ENCODE assay signal across 25 cellular contexts in genomic region chr9:20569525-20569924, GRCh38. TPM values are rescaled to one million over a fixed set of nuclear protein-coding genes. Genes with fewer than 3 reads are reported as not detected.
DNase-seq lines count a peak whose midpoint lies in the region; ATAC-seq and TF ChIP-seq lines count a peak whose summit lies in the region.
"Had no signal": no experiment of that assay in that cellular context is flagged by ENCODE, and none has a peak within 500 bp of the region (broad histone marks: within the 10 kb centered on the region; RNA-seq: fewer than 3 reads in every experiment).

No MANE protein-coding gene starts in this region.

- H3K36me3 ChIP-seq in adipocyte (ENCODE audit: control insufficient read depth, insufficient read depth, low read length, severe bottlenecking) (no peaks in the 10 kb centered on the region), mucosa of descending colon (ENCODE audit: low read depth) (no peaks in the 10 kb centered on the region), transverse colon (no peaks in the 10 kb centered on the region)
- H3K36me3 ChIP-seq: heart right ventricle, left ventricle myocardium inferior, tibial nerve had no signal

- H3K27me3 ChIP-seq in adipocyte (replicated peaks; ENCODE audit: control insufficient read depth, insufficient read depth, low read length) (no peaks in the 10 kb centered on the region), transverse colon (no peaks in the 10 kb centered on the region)
- H3K27me3 ChIP-seq: heart right ventricle, tibial nerve had no signal

- peak overlapping the region; percentile 64 to 77 (median 70) for H3K27ac ChIP-seq in transverse colon
- H3K27ac ChIP-seq: heart right ventricle, HL-60, left ventricle myocardium inferior, SK-N-MC, tibial nerve had no signal

- peak overlapping the region; percentile 2 for H3K27ac Mint-ChIP-seq in activated T-cell treated with anti-CD3 and anti-CD28 coated beads, Interleukin-2, amount 50 U/mL, for 24 hours
- H3K27ac Mint-ChIP-seq: dendritic cell treated with granulocyte-macrophage colony-stimulating factor and Interleukin-4, amounts not matched to agents 40 ng/mL and 50 ng/mL, for 4 days; stimulated activated naive CD8-positive, alpha-beta T cell treated with anti-CD3 and anti-CD28 coated beads, Interleukin-15, Interleukin-2, amounts not matched to agents 100 ng/mL and 50 ng/mL, for 24 hours; T-helper 17 cell had no signal

- H3K9me3 ChIP-seq in adipocyte (ENCODE audit: control insufficient read depth, low read length) (no peaks in the 10 kb centered on the region), mucosa of descending colon (no peaks in the 10 kb centered on the region), transverse colon (no peaks in the 10 kb centered on the region)
- H3K9me3 ChIP-seq: left ventricle myocardium inferior, tibial nerve had no signal

- ATAC-seq in mucosa of descending colon, result peak; percentile 82
- no peak for ATAC-seq in GM18870 (IDR thresholded peaks at IDR 0.05; ENCODE audit: unreplicated experiment)
- ATAC-seq: heart right ventricle, HepG2, T-helper 17 cell had no signal

- H3K4me3 ChIP-seq in adipocyte (ENCODE audit: low read length) (peak overlapping the region; percentile 25), mucosa of descending colon (no peak overlapping the region), transverse colon (no peak overlapping the region)
- H3K4me3 ChIP-seq: heart right ventricle, left ventricle myocardium inferior, SK-N-MC, tibial nerve had no signal

- H3K4me1 ChIP-seq in adipocyte (ENCODE audit: control insufficient read depth, insufficient read depth, low read length) (peaks cover 33% of the 10 kb centered on the region), mucosa of descending colon (ENCODE audit: low read depth) (peaks cover 24% of the 10 kb centered on the region), transverse colon (peaks cover 30 to 49% (median 33%) of the 10 kb centered on the region in 4 donors)

- H3K4me3 Mint-ChIP-seq in activated T-cell treated with anti-CD3 and anti-CD28 coated beads, Interleukin-2, amount 50 U/mL, for 24 hours, result no peak overlapping the region
- H3K4me3 Mint-ChIP-seq: dendritic cell treated with granulocyte-macrophage colony-stimulating factor and Interleukin-4, amounts not matched to agents 40 ng/mL and 50 ng/mL, for 4 days; stimulated activated naive CD8-positive, alpha-beta T cell treated with anti-CD3 and anti-CD28 coated beads, Interleukin-15, Interleukin-2, amounts not matched to agents 100 ng/mL and 50 ng/mL, for 24 hours; T-helper 17 cell had no signal

- peaks cover 79% of the 10 kb centered on the region for H3K4me1 Mint-ChIP-seq in activated T-cell treated with anti-CD3 and anti-CD28 coated beads, Interleukin-2, amount 50 U/mL, for 24 hours (ENCODE audit: low read depth)

- WGBS in transverse colon (ENCODE audit: low coverage in 1 of 2), 2 donors, result 46 to 64% methylated on average over 5 of the region's 5 CpGs

- no peak for TF ChIP-seq POLR2A in transverse colon (IDR thresholded peaks at IDR 0.05)

- no peaks in the 10 kb centered on the region for H3K36me3 Mint-ChIP-seq in activated T-cell treated with anti-CD3 and anti-CD28 coated beads, Interleukin-2, amount 50 U/mL, for 24 hours (ENCODE audit: low read depth)

- intact Hi-C loops in mucosa of descending colon (cut with DNase I, micrococcal nuclease), result no loop called here
- intact Hi-C loops in transverse colon (cut with DNase I; ENCODE audit: low total_unique reads), result no loop called here

- no peak for TF ChIP-seq EP300 in transverse colon (IDR thresholded peaks at IDR 0.05; ENCODE audit: low read depth)

- no peaks in the 10 kb centered on the region for H3K9me3 Mint-ChIP-seq in activated T-cell treated with anti-CD3 and anti-CD28 coated beads, Interleukin-2, amount 50 U/mL, for 24 hours
- H3K9me3 Mint-ChIP-seq: dendritic cell treated with granulocyte-macrophage colony-stimulating factor and Interleukin-4, amounts not matched to agents 40 ng/mL and 50 ng/mL, for 4 days; stimulated activated naive CD8-positive, alpha-beta T cell treated with anti-CD3 and anti-CD28 coated beads, Interleukin-15, Interleukin-2, amounts not matched to agents 100 ng/mL and 50 ng/mL, for 24 hours had no signal

- TF ChIP-seq CTCF in mucosa of descending colon (IDR thresholded peaks at IDR 0.05), result no peak
- TF ChIP-seq CTCF in transverse colon (IDR thresholded peaks at IDR 0.05), result no peak

- no peak overlapping the region for H3K9ac ChIP-seq in adipocyte (ENCODE audit: low read length)

- in situ Hi-C loops in transverse colon (cut with MboI; ENCODE audit: low pct_ligation_motif_present in 1 of 4, low pct_unique_long_range_greater_than_20kb in 1 of 4, low sequenced_read_pairs in 3 of 4), result no loop called here

- H3K27me3 Mint-ChIP-seq in activated T-cell treated with anti-CD3 and anti-CD28 coated beads, Interleukin-2, amount 50 U/mL, for 24 hours, result no peaks in the 10 kb centered on the region
- H3K27me3 Mint-ChIP-seq: dendritic cell treated with granulocyte-macrophage colony-stimulating factor and Interleukin-4, amounts not matched to agents 40 ng/mL and 50 ng/mL, for 4 days; stimulated activated naive CD8-positive, alpha-beta T cell treated with anti-CD3 and anti-CD28 coated beads, Interleukin-15, Interleukin-2, amounts not matched to agents 100 ng/mL and 50 ng/mL, for 24 hours; T-helper 17 cell had no signal

- no peak for DNase-seq in activated T-cell treated with anti-CD3 and anti-CD28 coated beads, Interleukin-2, amount 50 U/mL, for 24 hours
- DNase-seq in activated T-cell treated with anti-CD3 and anti-CD28 coated beads, Interleukin-2, amount 50 U/mL, for 48 hours, result no peak
- DNase-seq in adipocyte (ENCODE audit: low read depth) (peak; percentile 28), mucosa of descending colon (no peak), transverse colon (no peak), SK-N-DZ (ENCODE audit: low spot score) (no peak)
- DNase-seq in activated CD4-positive, alpha-beta T cell treated with anti-CD3 and anti-CD28 coated beads for 48 hours, result no peak
- DNase-seq: 8988T; activated CD8-positive, alpha-beta memory T cell treated with anti-CD3 and anti-CD28 coated beads, Interleukin-2, amount 50 U/mL, for 48 hours; activated effector memory CD4-positive, alpha-beta T cell treated with Interleukin-2 at 50 U/mL for 16 hours; heart right ventricle; left ventricle myocardium inferior; NCI-H1105 treated with DMSO at 0.1 percent for 48 hours; NCI-H2081 treated with DMSO at 0.1 percent for 48 hours; NCI-H446 treated with DMSO at 0.1 percent for 48 hours; NK-92 treated with Interleukin-12 subunit alpha and Interleukin-12 subunit beta, amount 100 ng/mL, for 24 hours; stimulated activated CD4-positive, alpha-beta T cell treated with anti-CD3 and anti-CD28 coated beads, Interleukin-2, amount 100 ng/mL, for 48 hours; T-helper 17 cell had no signal

RNA-seq across cellular contexts. Expression of gene MLLT3, which starts 52.8 kb away (rescaled TPM):
- total RNA-seq in mucosa of descending colon (10 to 100 TPM; 35.1 to 53.7 (median 46.5) TPM), transverse colon (10 to 100 TPM in 3 of 4 donors, 1 to 10 TPM in 1; 9.4 to 38.2 (median 30.2) TPM)
- polyA plus RNA-seq in SK-N-DZ (2014; cell fraction: cytosol; rRNA removed), result 5.4 and 5.5 TPM in 2 replicates
- polyA plus RNA-seq in SK-N-DZ (2014; cell fraction: nucleus; rRNA removed), result 2.9 and 6.3 TPM in 2 replicates
